In the genomic region with DNA sequence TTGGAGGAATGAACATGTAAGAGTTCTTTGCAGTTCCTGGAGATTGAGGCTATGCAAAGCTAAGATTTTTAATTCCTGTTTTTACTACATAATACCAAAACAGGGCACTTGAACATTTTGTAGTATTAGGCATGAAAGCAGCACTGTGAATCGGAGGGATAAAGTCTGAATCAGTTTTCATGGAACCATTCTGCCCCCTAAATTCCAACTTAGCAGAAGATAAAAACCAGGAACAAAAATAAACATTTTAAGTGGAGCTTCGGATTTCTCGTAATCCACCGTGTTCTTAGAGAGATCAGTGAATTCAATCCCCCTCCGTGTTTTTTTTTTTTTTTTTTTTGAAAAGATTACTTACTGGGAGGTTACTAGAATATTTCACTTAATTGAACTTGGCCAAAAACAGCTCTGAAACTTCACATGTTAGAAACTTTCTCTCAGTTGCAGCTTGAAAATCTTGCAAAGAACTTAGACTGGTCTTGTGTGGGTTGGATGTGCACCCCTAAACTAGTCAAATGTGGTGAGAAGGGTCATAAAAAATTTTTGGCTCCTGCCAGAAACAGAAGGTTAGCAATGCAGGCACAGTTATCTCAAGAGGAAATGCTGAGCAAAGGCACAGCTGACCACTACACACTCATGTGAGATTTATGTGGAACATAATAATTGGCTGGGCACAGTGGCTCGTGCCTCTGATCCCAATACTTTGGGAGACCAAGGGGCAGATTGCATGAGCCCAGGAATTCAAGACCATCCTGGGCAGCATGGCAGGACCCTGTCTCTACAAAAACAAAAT, we compare ENCODE assay signal across 17 cellular contexts.
DNase-seq lines count a peak whose midpoint lies in the region; ATAC-seq and TF ChIP-seq lines count a peak whose summit lies in the region.
"Had no signal": no experiment of that assay in that cellular context is flagged by ENCODE, and none has a peak within 500 bp of the region (broad histone marks: within the 10 kb centered on the region; RNA-seq: fewer than 3 reads in every experiment).

No MANE protein-coding gene starts in this region.

- no peak overlapping the region for H3K27ac ChIP-seq in breast epithelium
- H3K27ac ChIP-seq: C4-2B, neural progenitor cell had no signal

- H3K4me1 Mint-ChIP-seq in HFFc6 (ENCODE audit: low read depth), result peaks cover 52% of the 10 kb centered on the region

- peak; percentile 72 for ATAC-seq in left ventricle myocardium superior
- ATAC-seq in HG02884 (IDR thresholded peaks at IDR 0.05; ENCODE audit: unreplicated experiment), result no peak
- ATAC-seq in HG03342 (IDR thresholded peaks at IDR 0.05; ENCODE audit: unreplicated experiment), result no peak

- H3K4me2 ChIP-seq in skeletal muscle satellite cell (ENCODE audit: low read length), result peak overlapping the region; percentile 28
- H3K4me2 ChIP-seq: neural progenitor cell had no signal

- H3K9me3 ChIP-seq in skeletal muscle satellite cell (replicated peaks; ENCODE audit: low read length) (no peaks in the 10 kb centered on the region), breast epithelium (no peaks in the 10 kb centered on the region)

- TF ChIP-seq CTCF in HFFc6 (IDR thresholded peaks at IDR 0.05), result no peak
- no peak for TF ChIP-seq CTCF in breast epithelium (IDR thresholded peaks at IDR 0.05)

- DNase-seq in HFFc6, result peak; percentile 27
- peak; percentile 14 for DNase-seq in cerebellar cortex (ENCODE audit: low spot score)
- DNase-seq in left ventricle myocardium superior, result no peak
- no peak for DNase-seq in breast epithelium (ENCODE audit: low spot score in 2 of 2)
- DNase-seq in UCSD-AML1 (lab: John Stamatoyannopoulos, UW; ENCODE audit: unreplicated experiment), result no peak
- DNase-seq: activated CD4-positive, alpha-beta memory T cell treated with anti-CD3 and anti-CD28 coated beads, Interleukin-2, amount 10 ng/mL, durations not matched to agents 7 days and 5 days; amygdala; foreskin melanocyte; NCI-H1930; NCI-H526; stimulated activated CD4-positive, alpha-beta T cell treated with anti-CD3 and anti-CD28 coated beads, Interleukin-2, amount 100 ng/mL, for 48 hours had no signal

- no peak for TF ChIP-seq POLR2A in breast epithelium (IDR thresholded peaks at IDR 0.05)

- H3K9ac ChIP-seq in skeletal muscle satellite cell (ENCODE audit: low read depth, low read length), result no peak overlapping the region
- H3K9ac ChIP-seq: neural progenitor cell had no signal

- peak overlapping the region; percentile 60 for H3K4me3 Mint-ChIP-seq in HFFc6
- H3K4me3 Mint-ChIP-seq: activated CD4-positive, alpha-beta memory T cell treated with anti-CD3 and anti-CD28 coated beads, Interleukin-2, amount 10 ng/mL, durations not matched to agents 7 days and 5 days; activated T-helper 1 cell treated with anti-CD3 and anti-CD28 coated beads, Interleukin-12 subunit alpha, Interleukin-12 subunit beta, Interleukin-2, Interleukin-4 antibody, amounts not matched to agents 30 ng/mL and 10 ng/mL and 1 ng/mL, durations not matched to agents 14 hours and 24 hours and 36 hours; neural progenitor cell had no signal

- peak overlapping the region; percentile 53 for H3K27ac Mint-ChIP-seq in HFFc6
- H3K27ac Mint-ChIP-seq: activated CD4-positive, alpha-beta memory T cell treated with anti-CD3 and anti-CD28 coated beads, Interleukin-2, amount 10 ng/mL, durations not matched to agents 7 days and 5 days; activated T-helper 1 cell treated with anti-CD3 and anti-CD28 coated beads, Interleukin-12 subunit alpha, Interleukin-12 subunit beta, Interleukin-2, Interleukin-4 antibody, amounts not matched to agents 30 ng/mL and 10 ng/mL and 1 ng/mL, durations not matched to agents 14 hours and 24 hours and 36 hours; neural progenitor cell had no signal

- H3K4me3 ChIP-seq in skeletal muscle satellite cell (ENCODE audit: low read length), result no peak overlapping the region
- no peak overlapping the region for H3K4me3 ChIP-seq in breast epithelium
- H3K4me3 ChIP-seq: neural progenitor cell had no signal

- H3K9me3 Mint-ChIP-seq in HFFc6, result no peaks in the 10 kb centered on the region
- H3K9me3 Mint-ChIP-seq: activated CD4-positive, alpha-beta memory T cell treated with anti-CD3 and anti-CD28 coated beads, Interleukin-2, amount 10 ng/mL, durations not matched to agents 7 days and 5 days; activated T-helper 1 cell treated with anti-CD3 and anti-CD28 coated beads, Interleukin-12 subunit alpha, Interleukin-12 subunit beta, Interleukin-2, Interleukin-4 antibody, amounts not matched to agents 30 ng/mL and 10 ng/mL and 1 ng/mL, durations not matched to agents 14 hours and 24 hours and 36 hours; neural progenitor cell had no signal

- no peaks in the 10 kb centered on the region; the same call in 1 of the 2 replicates for H3K36me3 Mint-ChIP-seq in HFFc6 (ENCODE audit: low read depth)

- H3K27me3 ChIP-seq in skeletal muscle satellite cell (ENCODE audit: control insufficient read depth, insufficient read depth, low read length) (no peaks in the 10 kb centered on the region), breast epithelium (no peaks in the 10 kb centered on the region)
- H3K27me3 ChIP-seq: neural progenitor cell had no signal

- intact Hi-C loops in left ventricle myocardium superior (cut with micrococcal nuclease), result no loop called here
- intact Hi-C loops in breast epithelium (cut with DNase I; ENCODE audit: low total_unique reads), result no loop called here

- no peaks in the 10 kb centered on the region for H3K27me3 Mint-ChIP-seq in HFFc6 (ENCODE audit: insufficient read depth)
- H3K27me3 Mint-ChIP-seq: activated CD4-positive, alpha-beta memory T cell treated with anti-CD3 and anti-CD28 coated beads, Interleukin-2, amount 10 ng/mL, durations not matched to agents 7 days and 5 days had no signal

- peaks cover 11% of the 10 kb centered on the region for H3K4me1 ChIP-seq in skeletal muscle satellite cell (ENCODE audit: control insufficient read depth, insufficient read depth, low read length)
- H3K4me1 ChIP-seq in breast epithelium, result no peaks in the 10 kb centered on the region
- H3K4me1 ChIP-seq: neural progenitor cell had no signal

- H3K36me3 ChIP-seq in skeletal muscle satellite cell (ENCODE audit: insufficient read depth, low read length) (no peaks in the 10 kb centered on the region), breast epithelium (no peaks in the 10 kb centered on the region)
- H3K36me3 ChIP-seq: neural progenitor cell had no signal

Comparison
In these comparisons a context has a peak if more than half of its experiments do, and no peak if none do; other contexts are left out.
1. DNase-seq: peak in HFFc6 (single experiment) and cerebellar cortex (single experiment); none in left ventricle myocardium superior (single experiment), breast epithelium (0 of 2) and UCSD-AML1 (single experiment).